Comparison of ENCODE assay signal across 8 cellular contexts in genomic region chr3:169241928-169242751, GRCh38.
DNase-seq lines count a peak whose midpoint lies in the region; ATAC-seq, FAIRE-seq and TF ChIP-seq lines count a peak whose summit lies in the region.

No MANE protein-coding gene starts in this region.

- H3K4me3 ChIP-seq in bronchial epithelial cell (ENCODE audit: low read depth, low read length) (peak overlapping the region; percentile 42), kidney epithelial cell (ENCODE audit: low read depth, low read length) (peak overlapping the region; percentile 48), spleen (peak overlapping the region in 7 of 8 donors; percentile 10 to 53 (median 21))

- peak overlapping the region; percentile 3 to 75 (median 66) for H3K27ac ChIP-seq in spleen

- TF ChIP-seq POLR2A in spleen (IDR thresholded peaks at IDR 0.05), result no peak

- peak; percentile 49 for DNase-seq in HS-5 (ENCODE audit: low read depth)
- peak; percentile 63 for DNase-seq in bronchial epithelial cell (ENCODE audit: low read depth)
- DNase-seq in kidney epithelial cell (ENCODE audit: low read depth), result no peak
- no peak for DNase-seq in spleen
- DNase-seq in NOMO-1 (lab: John Stamatoyannopoulos, UW; ENCODE audit: unreplicated experiment in 2 of 2), result no peak
- no peak for DNase-seq in SIG-M5 (lab: John Stamatoyannopoulos, UW)

- FAIRE-seq in bronchial epithelial cell (lab: Jason Lieb, UNC), result no peak

- peaks cover 0 to 19% (median 4%) of the 10 kb centered on the region in 6 donors for H3K4me1 ChIP-seq in spleen

- H3K27me3 ChIP-seq in bronchial epithelial cell (ENCODE audit: control insufficient read depth, insufficient read depth, low read length), result no peaks in the 10 kb centered on the region
- no peaks in the 10 kb centered on the region for H3K27me3 ChIP-seq in kidney epithelial cell (ENCODE audit: control insufficient read depth, insufficient read depth, low read length)
- H3K27me3 ChIP-seq in spleen (replicated peaks in 1 of 7), result peaks cover 0 to 9% (median 0%) of the 10 kb centered on the region in 7 donors

- H3K36me3 ChIP-seq in bronchial epithelial cell (ENCODE audit: control insufficient read depth, insufficient read depth, low read length), result no peaks in the 10 kb centered on the region
- no peaks in the 10 kb centered on the region for H3K36me3 ChIP-seq in kidney epithelial cell (ENCODE audit: control insufficient read depth, insufficient read depth, low read length)
- H3K36me3 ChIP-seq in spleen, result no peaks in the 10 kb centered on the region

- no peak for TF ChIP-seq CTCF in bronchial epithelial cell (IDR thresholded peaks at IDR 0.05; ENCODE audit: insufficient read depth, low read length, severe bottlenecking)
- no peak for TF ChIP-seq CTCF in kidney epithelial cell (IDR thresholded peaks at IDR 0.05; ENCODE audit: insufficient read depth, low read length, poor library complexity, severe bottlenecking)
- no peak for TF ChIP-seq CTCF in spleen (IDR thresholded peaks at IDR 0.05 in 8 of 11, conservative IDR thresholded peaks at IDR 0.05 in 3 of 11)

- WGBS in spleen, 5 donors, result 4 to 5% (median 4%) methylated on average over 19 of the region's 19 CpGs

- ATAC-seq in HG03565 (IDR thresholded peaks at IDR 0.05; ENCODE audit: unreplicated experiment) (no peak), HG02588 (IDR thresholded peaks at IDR 0.05; ENCODE audit: unreplicated experiment) (no peak)

- intact Hi-C loops in spleen (cut with DNase I; ENCODE audit: low total_unique reads), result no loop called here

- H3K9me3 ChIP-seq in spleen, result no peaks in the 10 kb centered on the region

Comparison
In these comparisons a context has a peak if more than half of its experiments do, and no peak if none do; other contexts are left out.
1. DNase-seq: peak in HS-5 (single experiment) and bronchial epithelial cell (single experiment); none in kidney epithelial cell (single experiment), spleen (single experiment), NOMO-1 (0 of 2) and SIG-M5 (single experiment).
2. Peak in every context shown above with its lines, with median percentiles within 50 percentile points of each other: H3K4me3 ChIP-seq.